1 cellular context compared by ENCODE assay signal in genomic region chr3:5016218-5017161, GRCh38.
A peak's percentile ranks its signal among the peaks of the same experiment; 100 is the strongest.
TF ChIP-seq lines count a peak whose summit lies in the region.

No MANE protein-coding gene starts in this region.

TF ChIP-seq in K562, 482 proteins besides CTCF, POLR2A, EP300 and RAD21 (continued from another document and continues in another):
- TF ChIP-seq, protein P1, sequence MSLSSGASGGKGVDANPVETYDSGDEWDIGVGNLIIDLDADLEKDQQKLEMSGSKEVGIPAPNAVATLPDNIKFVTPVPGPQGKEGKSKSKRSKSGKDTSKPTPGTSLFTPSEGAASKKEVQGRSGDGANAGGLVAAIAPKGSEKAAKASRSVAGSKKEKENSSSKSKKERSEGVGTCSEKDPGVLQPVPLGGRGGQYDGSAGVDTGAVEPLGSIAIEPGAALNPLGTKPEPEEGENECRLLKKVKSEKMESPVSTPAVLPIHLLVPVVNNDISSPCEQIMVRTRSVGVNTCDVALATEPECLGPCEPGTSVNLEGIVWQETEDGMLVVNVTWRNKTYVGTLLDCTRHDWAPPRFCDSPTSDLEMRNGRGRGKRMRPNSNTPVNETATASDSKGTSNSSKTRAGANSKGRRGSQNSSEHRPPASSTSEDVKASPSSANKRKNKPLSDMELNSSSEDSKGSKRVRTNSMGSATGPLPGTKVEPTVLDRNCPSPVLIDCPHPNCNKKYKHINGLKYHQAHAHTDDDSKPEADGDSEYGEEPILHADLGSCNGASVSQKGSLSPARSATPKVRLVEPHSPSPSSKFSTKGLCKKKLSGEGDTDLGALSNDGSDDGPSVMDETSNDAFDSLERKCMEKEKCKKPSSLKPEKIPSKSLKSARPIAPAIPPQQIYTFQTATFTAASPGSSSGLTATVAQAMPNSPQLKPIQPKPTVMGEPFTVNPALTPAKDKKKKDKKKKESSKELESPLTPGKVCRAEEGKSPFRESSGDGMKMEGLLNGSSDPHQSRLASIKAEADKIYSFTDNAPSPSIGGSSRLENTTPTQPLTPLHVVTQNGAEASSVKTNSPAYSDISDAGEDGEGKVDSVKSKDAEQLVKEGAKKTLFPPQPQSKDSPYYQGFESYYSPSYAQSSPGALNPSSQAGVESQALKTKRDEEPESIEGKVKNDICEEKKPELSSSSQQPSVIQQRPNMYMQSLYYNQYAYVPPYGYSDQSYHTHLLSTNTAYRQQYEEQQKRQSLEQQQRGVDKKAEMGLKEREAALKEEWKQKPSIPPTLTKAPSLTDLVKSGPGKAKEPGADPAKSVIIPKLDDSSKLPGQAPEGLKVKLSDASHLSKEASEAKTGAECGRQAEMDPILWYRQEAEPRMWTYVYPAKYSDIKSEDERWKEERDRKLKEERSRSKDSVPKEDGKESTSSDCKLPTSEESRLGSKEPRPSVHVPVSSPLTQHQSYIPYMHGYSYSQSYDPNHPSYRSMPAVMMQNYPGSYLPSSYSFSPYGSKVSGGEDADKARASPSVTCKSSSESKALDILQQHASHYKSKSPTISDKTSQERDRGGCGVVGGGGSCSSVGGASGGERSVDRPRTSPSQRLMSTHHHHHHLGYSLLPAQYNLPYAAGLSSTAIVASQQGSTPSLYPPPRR (CRISPR knock-in tag; IDR thresholded peaks at IDR 0.05; ENCODE audit: borderline replicate concordance): peak; percentile 90
- TF ChIP-seq MAFK (IDR thresholded peaks at IDR 0.05; ENCODE audit: low read length) (peak; percentile 48), RBM17 (IDR thresholded peaks at IDR 0.05; ENCODE audit: borderline replicate concordance, low read depth, low read length) (no peak), XRCC3 (IDR thresholded peaks at IDR 0.05) (no peak), NCOA4 (IDR thresholded peaks at IDR 0.05; ENCODE audit: partially characterized antibody) (no peak), RBM15 (IDR thresholded peaks at IDR 0.05; ENCODE audit: insufficient read depth, low read length) (no peak), FOXP1 (CRISPR knock-in tag; IDR thresholded peaks at IDR 0.05) (peak; percentile 95; the same call in 1 of the 2 replicates), STAG1 (CRISPR knock-in tag; IDR thresholded peaks at IDR 0.05; ENCODE audit: borderline replicate concordance) (no peak), KAT8 (IDR thresholded peaks at IDR 0.05; ENCODE audit: low read depth) (no peak), RUNX1 (IDR thresholded peaks at IDR 0.05; ENCODE audit: low read depth) (peak; percentile 91; the same call in 1 of the 2 replicates), POLR2AphosphoS2 (IDR thresholded peaks at IDR 0.05; ENCODE audit: low read length) (no peak), ZNF197 (CRISPR knock-in tag; IDR thresholded peaks at IDR 0.05; ENCODE audit: low read depth) (peak; percentile 65; the same call in 1 of the 2 replicates), ZNF551 (CRISPR knock-in tag; IDR thresholded peaks at IDR 0.05) (no peak), COPS2 (conservative IDR thresholded peaks at IDR 0.05) (no peak), ZNF449 (CRISPR knock-in tag; IDR thresholded peaks at IDR 0.05) (no peak), FOXM1 (IDR thresholded peaks at IDR 0.05; ENCODE audit: low read depth) (peak; percentile 81), FOXM1 (CRISPR knock-in tag; IDR thresholded peaks at IDR 0.05; ENCODE audit: low read depth) (no peak), DMBX1 (CRISPR knock-in tag; IDR thresholded peaks at IDR 0.05; ENCODE audit: borderline replicate concordance) (peak; percentile 77; the same call in 1 of the 2 replicates), ZNF274 (IDR thresholded peaks at IDR 0.05; ENCODE audit: borderline replicate concordance, low read depth, low read length) (no peak), TRIM24 (IDR thresholded peaks at IDR 0.05) (peak; percentile 82 to 92), ZNF239 (CRISPR knock-in tag; IDR thresholded peaks at IDR 0.05) (no peak), NONO (IDR thresholded peaks at IDR 0.05; ENCODE audit: low read depth in 2 of 2, low read length in 1 of 2) (no peak), MYBL2 (IDR thresholded peaks at IDR 0.05; ENCODE audit: low read depth) (no peak), MYBL2 (CRISPR knock-in tag; IDR thresholded peaks at IDR 0.05; ENCODE audit: borderline replicate concordance) (no peak), ZNF311 (CRISPR knock-in tag; IDR thresholded peaks at IDR 0.05) (no peak), CBFA2T2 (conservative IDR thresholded peaks at IDR 0.05) (no peak), ERF (CRISPR knock-in tag; IDR thresholded peaks at IDR 0.05) (peak; percentile 10; the same call in 1 of the 2 replicates), MCM2 (IDR thresholded peaks at IDR 0.05; ENCODE audit: low read depth) (no peak), SPI1 (IDR thresholded peaks at IDR 0.05; ENCODE audit: borderline replicate concordance, low read depth, low read length) (peak; percentile 96), PHB2 (IDR thresholded peaks at IDR 0.05; ENCODE audit: low read depth) (no peak), CUX1 (CRISPR knock-in tag; IDR thresholded peaks at IDR 0.05) (peak; percentile 25; the same call in 1 of the 2 replicates), YBX1 (IDR thresholded peaks at IDR 0.05) (no peak), POLR2B (IDR thresholded peaks at IDR 0.05; ENCODE audit: low read depth, partially characterized antibody) (no peak), ARID1B (IDR thresholded peaks at IDR 0.05) (peak; percentile 97), ESRRA (IDR thresholded peaks at IDR 0.05; ENCODE audit: borderline replicate concordance, low read depth) (peak; percentile 90; the same call in 1 of the 2 replicates), ARID3A (IDR thresholded peaks at IDR 0.05; ENCODE audit: borderline replicate concordance, low read depth, low read length) (peak; percentile 27; the same call in 1 of the 2 replicates), IFI16 (CRISPR knock-in tag; IDR thresholded peaks at IDR 0.05) (no peak), KDM5B (IDR thresholded peaks at IDR 0.05; ENCODE audit: insufficient replicate concordance, low read depth, low read length) (no peak), POLR3A (IDR thresholded peaks at IDR 0.05; ENCODE audit: borderline replicate concordance, extremely low read depth, insufficient read depth, insufficient read length) (no peak), HES1 (IDR thresholded peaks at IDR 0.05; ENCODE audit: low read depth) (peak; percentile 95), POLR2H (tag; IDR thresholded peaks at IDR 0.05; ENCODE audit: low read depth) (no peak)
- TF ChIP-seq, protein P2, sequence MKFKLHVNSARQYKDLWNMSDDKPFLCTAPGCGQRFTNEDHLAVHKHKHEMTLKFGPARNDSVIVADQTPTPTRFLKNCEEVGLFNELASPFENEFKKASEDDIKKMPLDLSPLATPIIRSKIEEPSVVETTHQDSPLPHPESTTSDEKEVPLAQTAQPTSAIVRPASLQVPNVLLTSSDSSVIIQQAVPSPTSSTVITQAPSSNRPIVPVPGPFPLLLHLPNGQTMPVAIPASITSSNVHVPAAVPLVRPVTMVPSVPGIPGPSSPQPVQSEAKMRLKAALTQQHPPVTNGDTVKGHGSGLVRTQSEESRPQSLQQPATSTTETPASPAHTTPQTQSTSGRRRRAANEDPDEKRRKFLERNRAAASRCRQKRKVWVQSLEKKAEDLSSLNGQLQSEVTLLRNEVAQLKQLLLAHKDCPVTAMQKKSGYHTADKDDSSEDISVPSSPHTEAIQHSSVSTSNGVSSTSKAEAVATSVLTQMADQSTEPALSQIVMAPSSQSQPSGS (CRISPR knock-in tag; IDR thresholded peaks at IDR 0.05): no peak
- TF ChIP-seq, protein P3, sequence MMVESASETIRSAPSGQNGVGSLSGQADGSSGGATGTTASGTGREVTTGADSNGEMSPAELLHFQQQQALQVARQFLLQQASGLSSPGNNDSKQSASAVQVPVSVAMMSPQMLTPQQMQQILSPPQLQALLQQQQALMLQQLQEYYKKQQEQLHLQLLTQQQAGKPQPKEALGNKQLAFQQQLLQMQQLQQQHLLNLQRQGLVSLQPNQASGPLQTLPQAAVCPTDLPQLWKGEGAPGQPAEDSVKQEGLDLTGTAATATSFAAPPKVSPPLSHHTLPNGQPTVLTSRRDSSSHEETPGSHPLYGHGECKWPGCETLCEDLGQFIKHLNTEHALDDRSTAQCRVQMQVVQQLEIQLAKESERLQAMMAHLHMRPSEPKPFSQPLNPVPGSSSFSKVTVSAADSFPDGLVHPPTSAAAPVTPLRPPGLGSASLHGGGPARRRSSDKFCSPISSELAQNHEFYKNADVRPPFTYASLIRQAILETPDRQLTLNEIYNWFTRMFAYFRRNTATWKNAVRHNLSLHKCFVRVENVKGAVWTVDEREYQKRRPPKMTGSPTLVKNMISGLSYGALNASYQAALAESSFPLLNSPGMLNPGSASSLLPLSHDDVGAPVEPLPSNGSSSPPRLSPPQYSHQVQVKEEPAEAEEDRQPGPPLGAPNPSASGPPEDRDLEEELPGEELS (CRISPR knock-in tag; IDR thresholded peaks at IDR 0.05; ENCODE audit: borderline replicate concordance): no peak
- TF ChIP-seq, protein P4, sequence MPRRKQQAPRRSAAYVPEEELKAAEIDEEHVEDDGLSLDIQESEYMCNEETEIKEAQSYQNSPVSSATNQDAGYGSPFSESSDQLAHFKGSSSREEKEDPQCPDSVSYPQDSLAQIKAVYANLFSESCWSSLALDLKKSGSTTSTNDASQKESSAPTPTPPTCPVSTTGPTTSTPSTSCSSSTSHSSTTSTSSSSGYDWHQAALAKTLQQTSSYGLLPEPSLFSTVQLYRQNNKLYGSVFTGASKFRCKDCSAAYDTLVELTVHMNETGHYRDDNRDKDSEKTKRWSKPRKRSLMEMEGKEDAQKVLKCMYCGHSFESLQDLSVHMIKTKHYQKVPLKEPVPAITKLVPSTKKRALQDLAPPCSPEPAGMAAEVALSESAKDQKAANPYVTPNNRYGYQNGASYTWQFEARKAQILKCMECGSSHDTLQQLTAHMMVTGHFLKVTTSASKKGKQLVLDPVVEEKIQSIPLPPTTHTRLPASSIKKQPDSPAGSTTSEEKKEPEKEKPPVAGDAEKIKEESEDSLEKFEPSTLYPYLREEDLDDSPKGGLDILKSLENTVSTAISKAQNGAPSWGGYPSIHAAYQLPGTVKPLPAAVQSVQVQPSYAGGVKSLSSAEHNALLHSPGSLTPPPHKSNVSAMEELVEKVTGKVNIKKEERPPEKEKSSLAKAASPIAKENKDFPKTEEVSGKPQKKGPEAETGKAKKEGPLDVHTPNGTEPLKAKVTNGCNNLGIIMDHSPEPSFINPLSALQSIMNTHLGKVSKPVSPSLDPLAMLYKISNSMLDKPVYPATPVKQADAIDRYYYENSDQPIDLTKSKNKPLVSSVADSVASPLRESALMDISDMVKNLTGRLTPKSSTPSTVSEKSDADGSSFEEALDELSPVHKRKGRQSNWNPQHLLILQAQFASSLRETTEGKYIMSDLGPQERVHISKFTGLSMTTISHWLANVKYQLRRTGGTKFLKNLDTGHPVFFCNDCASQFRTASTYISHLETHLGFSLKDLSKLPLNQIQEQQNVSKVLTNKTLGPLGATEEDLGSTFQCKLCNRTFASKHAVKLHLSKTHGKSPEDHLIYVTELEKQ (CRISPR knock-in tag; IDR thresholded peaks at IDR 0.05): no peak; the same call in 1 of the 2 replicates
